In genomic region chr6:74940211-74940610, GRCh38 we compare ENCODE assay signal across 1 cellular context.
TF ChIP-seq lines count a peak whose summit lies in the region.

No MANE protein-coding gene starts in this region.

TF ChIP-seq in HCT116, 20 proteins besides CTCF, POLR2A, EP300 and RAD21 (continued from another document):
- no peak for TF ChIP-seq JUND (IDR thresholded peaks at IDR 0.05)
- no peak for TF ChIP-seq TCF7L2 (IDR thresholded peaks at IDR 0.05; ENCODE audit: borderline replicate concordance, extremely low read depth, insufficient read depth, insufficient read length)
- no peak for TF ChIP-seq ZBTB33 (IDR thresholded peaks at IDR 0.05; ENCODE audit: extremely low read depth, insufficient replicate concordance, low read length)
- no peak for TF ChIP-seq CBX3 (IDR thresholded peaks at IDR 0.05; ENCODE audit: low read depth)
- no peak for TF ChIP-seq CEBPB (IDR thresholded peaks at IDR 0.05; ENCODE audit: low read depth)
- no peak for TF ChIP-seq SP1 (IDR thresholded peaks at IDR 0.05; ENCODE audit: low read depth)
- no peak for TF ChIP-seq ZNF274 (IDR thresholded peaks at IDR 0.05; ENCODE audit: low read depth, low read length)
- TF ChIP-seq MAX (IDR thresholded peaks at IDR 0.05): no peak
- no peak for TF ChIP-seq SRF (IDR thresholded peaks at IDR 0.05; ENCODE audit: low read depth)
- TF ChIP-seq FOSL1 (IDR thresholded peaks at IDR 0.05; ENCODE audit: low read depth): no peak
- no peak for TF ChIP-seq EGR1 (IDR thresholded peaks at IDR 0.05; ENCODE audit: low read depth)
- no peak for TF ChIP-seq EZH2phosphoT487 (IDR thresholded peaks at IDR 0.05; ENCODE audit: borderline replicate concordance)
- no peak for TF ChIP-seq YY1 (IDR thresholded peaks at IDR 0.05; ENCODE audit: extremely low read depth, insufficient replicate concordance, low read depth, low read length)
TF ChIP-seq in HCT116: peak in this region for 0.
